Comparison of ENCODE assay signal across 17 cellular contexts in the genomic region with DNA sequence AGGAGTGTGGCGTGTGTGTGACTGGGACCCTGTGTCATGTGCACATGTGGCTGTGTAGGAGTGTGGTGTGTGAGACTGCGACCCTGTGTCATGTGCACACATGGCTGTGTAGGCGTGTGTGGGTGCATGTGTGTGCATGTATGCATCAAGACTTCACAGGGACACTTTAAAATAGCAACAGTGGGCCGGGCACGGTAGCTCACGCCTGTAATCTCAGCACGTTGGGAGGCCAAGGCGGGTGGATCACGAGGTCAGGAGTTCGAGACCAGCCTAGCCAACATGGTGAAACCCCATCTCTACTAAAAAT. TPM values are rescaled to one million over a fixed set of nuclear protein-coding genes. Genes with fewer than 3 reads are reported as not detected.
"Had no signal": no experiment of that assay in that cellular context is flagged by ENCODE, and none has a peak within 500 bp of the region (broad histone marks: within the 10 kb centered on the region; RNA-seq: fewer than 3 reads in every experiment).

No MANE protein-coding gene starts in this region.

RNA-seq across cellular contexts. Expression of a gene that starts 10.1 kb away (rescaled TPM):
- total RNA-seq: activated CD4-positive, alpha-beta memory T cell treated with anti-CD3 and anti-CD28 coated beads, Interleukin-2, amount 10 ng/mL, durations not matched to agents 7 days and 5 days; activated naive CD4-positive, alpha-beta T cell treated with anti-CD3 and anti-CD28 coated beads for 36 hours; activated naive CD8-positive, alpha-beta T cell treated with anti-CD3 and anti-CD28 coated beads, Interleukin-2, amount 10 ng/mL, durations not matched to agents 7 days and 5 days; esophagus squamous epithelium; left colon; lower leg skin; mucosa of descending colon; occipital lobe; right lobe of liver; smooth muscle cell; stomach; T-cell; temporal lobe had no signal
- polyA plus RNA-seq: neural cell, smooth muscle cell, stomach had no signal

RNA-seq across cellular contexts. Expression of a gene that starts 22.6 kb away (rescaled TPM):
- total RNA-seq: activated CD4-positive, alpha-beta memory T cell treated with anti-CD3 and anti-CD28 coated beads, Interleukin-2, amount 10 ng/mL, durations not matched to agents 7 days and 5 days; activated naive CD8-positive, alpha-beta T cell treated with anti-CD3 and anti-CD28 coated beads, Interleukin-2, amount 10 ng/mL, durations not matched to agents 7 days and 5 days; esophagus squamous epithelium; heart right ventricle; left colon; lower leg skin; mucosa of descending colon; occipital lobe; right lobe of liver; smooth muscle cell; stomach; T-cell; temporal lobe; transverse colon had no signal
- polyA plus RNA-seq: heart right ventricle, neural cell, smooth muscle cell, stomach had no signal

RNA-seq across cellular contexts. Expression of a gene that starts 48.1 kb away (rescaled TPM):
- total RNA-seq: endodermal cell, smooth muscle cell had no signal
- polyA plus RNA-seq: neural cell had no signal
